ENCODE assay signal across 9 cellular contexts in genomic region chr15:66673410-66674322, GRCh38. TPM values are rescaled to one million over a fixed set of nuclear protein-coding genes. Genes with fewer than 3 reads are reported as not detected.
A peak's percentile ranks its signal among the peaks of the same experiment; 100 is the strongest.
DNase-seq lines count a peak whose midpoint lies in the region; ATAC-seq and TF ChIP-seq lines count a peak whose summit lies in the region.
"Had no signal": no experiment of that assay in that cellular context is flagged by ENCODE, and none has a peak within 500 bp of the region (broad histone marks: within the 10 kb centered on the region; RNA-seq: fewer than 3 reads in every experiment).

No MANE protein-coding gene starts in this region.

- H3K27ac Mint-ChIP-seq in activated CD4-positive, alpha-beta T cell treated with anti-CD3 and anti-CD28 coated beads for 36 hours: no peak overlapping the region

- intact Hi-C loops in activated CD4-positive, alpha-beta T cell treated with anti-CD3 and anti-CD28 coated beads for 36 hours (cut with DNase I, micrococcal nuclease): no loop called here

- peaks cover 16% of the 10 kb centered on the region for H3K4me1 Mint-ChIP-seq in activated CD4-positive, alpha-beta T cell treated with anti-CD3 and anti-CD28 coated beads for 36 hours

- TF ChIP-seq CTCF in foreskin keratinocyte (conservative IDR thresholded peaks at IDR 0.05): no peak

- POLR2A ChIA-PET in activated CD4-positive, alpha-beta T cell treated with anti-CD3 and anti-CD28 coated beads for 36 hours (lab: Charles Lee): no interaction called here

- no peak overlapping the region for H3K4me3 Mint-ChIP-seq in activated CD4-positive, alpha-beta T cell treated with anti-CD3 and anti-CD28 coated beads for 36 hours

- H3K36me3 Mint-ChIP-seq in activated CD4-positive, alpha-beta T cell treated with anti-CD3 and anti-CD28 coated beads for 36 hours (ENCODE audit: low read depth): no peaks in the 10 kb centered on the region

- ATAC-seq in activated CD4-positive, alpha-beta T cell treated with anti-CD3 and anti-CD28 coated beads for 36 hours: peak; percentile 92
- ATAC-seq in foreskin keratinocyte (peak; percentile 36), HG02884 (IDR thresholded peaks at IDR 0.05; ENCODE audit: unreplicated experiment) (no peak), GM18511 (IDR thresholded peaks at IDR 0.05; ENCODE audit: unreplicated experiment) (no peak)

- H3K27ac ChIP-seq in foreskin keratinocyte: no peak overlapping the region
- H3K27ac ChIP-seq: pancreas had no signal

- no peaks in the 10 kb centered on the region for H3K4me1 ChIP-seq in foreskin keratinocyte
- H3K4me1 ChIP-seq: pancreas had no signal

- H3K27me3 Mint-ChIP-seq in activated CD4-positive, alpha-beta T cell treated with anti-CD3 and anti-CD28 coated beads for 36 hours: peaks cover 2% of the 10 kb centered on the region

- DNase-seq in activated CD4-positive, alpha-beta T cell treated with anti-CD3 and anti-CD28 coated beads for 36 hours: peak; percentile 77
- DNase-seq in activated CD4-positive, alpha-beta T cell treated with anti-CD3 and anti-CD28 coated beads for 1 hour: no peak
- DNase-seq in SKM-1 treated with dmso at 0.1 percent for 144 hours (lab: John Stamatoyannopoulos, UW; ENCODE audit: unreplicated experiment) (peak; percentile 96), foreskin keratinocyte (peak in 1 of 2 donors; percentile 21), DMS79 treated with DMSO at 0.1 percent for 48 hours (lab: John Stamatoyannopoulos, UW) (no peak)
- DNase-seq in stimulated activated CD4-positive, alpha-beta T cell treated with anti-CD3 and anti-CD28 coated beads, Interleukin-4, amount 100 ng/mL, for 48 hours (ENCODE audit: low read depth in 2 of 2): peak; percentile 30 to 49

- CTCF ChIA-PET in activated CD4-positive, alpha-beta T cell treated with anti-CD3 and anti-CD28 coated beads for 36 hours (lab: Charles Lee): interaction anchor here (0.6 to 0.7 kb wide), 2 partner anchors 116 to 219 kb away, joined by 3 read pairs; no protein-coding TSS in a partner anchor

- no peaks in the 10 kb centered on the region for H3K27me3 ChIP-seq in foreskin keratinocyte
- H3K27me3 ChIP-seq: pancreas had no signal

- H3K9me3 Mint-ChIP-seq in activated CD4-positive, alpha-beta T cell treated with anti-CD3 and anti-CD28 coated beads for 36 hours (ENCODE audit: low read depth): no peaks in the 10 kb centered on the region

RNA-seq across cellular contexts. Expression of gene SMAD6, which starts 28.4 kb away (rescaled TPM):
- total RNA-seq in activated CD4-positive, alpha-beta T cell treated with anti-CD3 and anti-CD28 coated beads for 36 hours: under 1 TPM; 0.19 to 0.23 TPM
- 0.10 TPM in 1 of 2 replicates, not detected in the other for total RNA-seq in foreskin keratinocyte
- polyA plus RNA-seq in foreskin keratinocyte: 0.02 and 0.03 TPM in 2 replicates

Comparison
In these comparisons a context has a peak if more than half of its experiments do, and no peak if none do; other contexts are left out.
1. DNase-seq: peak in activated CD4-positive, alpha-beta T cell treated with anti-CD3 and anti-CD28 coated beads for 36 hours (single experiment), SKM-1 treated with dmso at 0.1 percent for 144 hours (single experiment) and stimulated activated CD4-positive, alpha-beta T cell treated with anti-CD3 and anti-CD28 coated beads, Interleukin-4, amount 100 ng/mL, for 48 hours (2 of 2); none in activated CD4-positive, alpha-beta T cell treated with anti-CD3 and anti-CD28 coated beads for 1 hour (single experiment) and DMS79 treated with DMSO at 0.1 percent for 48 hours (single experiment).
2. ATAC-seq: peak in activated CD4-positive, alpha-beta T cell treated with anti-CD3 and anti-CD28 coated beads for 36 hours (single experiment) and foreskin keratinocyte (single experiment); none in HG02884 (single experiment) and GM18511 (single experiment).